Comparison of ENCODE assay signal across 8 cellular contexts in genomic region chr20:35146299-35146921, GRCh38. TPM values are rescaled to one million over a fixed set of nuclear protein-coding genes. Genes with fewer than 3 reads are reported as not detected.
DNase-seq lines count a peak whose midpoint lies in the region; ATAC-seq and TF ChIP-seq lines count a peak whose summit lies in the region.

No MANE protein-coding gene starts in this region.

- ATAC-seq in Right ventricle myocardium superior (ENCODE audit: poor library complexity): peak; percentile 4
- ATAC-seq in Right ventricle myocardium inferior: no peak
- ATAC-seq in heart right ventricle: peak in 7 of 8 donors; percentile 5 to 22 (median 11)
- ATAC-seq in psoas muscle: peak; percentile 6 to 25 (median 14)
- ATAC-seq in HG03571 (IDR thresholded peaks at IDR 0.05; ENCODE audit: unreplicated experiment): no peak

- TF ChIP-seq CTCF in heart right ventricle (IDR thresholded peaks at IDR 0.05): no peak
- TF ChIP-seq CTCF in psoas muscle (IDR thresholded peaks at IDR 0.05): no peak

- DNase-seq in Right ventricle myocardium superior (peak; percentile 52), Right ventricle myocardium inferior (ENCODE audit: missing footprints) (no peak), Kasumi-1 (lab: John Stamatoyannopoulos, UW) (peak; percentile 48 to 55), activated T-helper 1 cell treated with Interleukin-2 at 50 U/mL for 16 hours (ENCODE audit: low read depth) (peak; percentile 3), heart right ventricle (peak in 1 of 2 donors; percentile 29), psoas muscle (no peak), occipital lobe (lab: John Stamatoyannopoulos, UW) (no peak)

- H3K9me3 ChIP-seq in heart right ventricle (no peaks in the 10 kb centered on the region), psoas muscle (no peaks in the 10 kb centered on the region)

- 8 to 10% methylated on average over 23 of the region's 23 CpGs for WGBS in heart right ventricle, 2 donors
- WGBS in psoas muscle, 3 donors: 6 to 8% (median 7%) methylated on average over 23 of the region's 23 CpGs

- H3K27me3 ChIP-seq in heart right ventricle (no peaks in the 10 kb centered on the region), psoas muscle (ENCODE audit: insufficient read depth in 3 of 3, low read length in 2 of 3) (no peaks in the 10 kb centered on the region)

- H3K4me3 ChIP-seq in heart right ventricle (peak overlapping the region; percentile 65 to 98 (median 86)), psoas muscle (peak overlapping the region; percentile 84)

- H3K4me1 ChIP-seq in heart right ventricle (peaks cover 6 to 42% (median 25%) of the 10 kb centered on the region in 9 donors), psoas muscle (peaks cover 8% of the 10 kb centered on the region)

- intact Hi-C loops in Right ventricle myocardium superior (cut with DNase I) (loop anchor here (5.0 kb wide), 1 partner anchor 126 kb away; no protein-coding TSS in a partner anchor), Right ventricle myocardium inferior (cut with DNase I) (loop anchor here (5.0 kb wide), 1 partner anchor 131 kb away; the partner anchor contains the start of gene MMP24OS), heart right ventricle (cut with DNase I) (loop anchor here in 8 of 10 donors (2.0 to 10.0 kb wide), 10 partner anchors 49 to 131 kb away; partner anchors contain the start of genes MMP24OS (in 2 of the 8) and TRPC4AP (in 1 of the 8)), psoas muscle (cut with DNase I) (loop anchor here (5.0 to 10.0 kb wide), 4 partner anchors 54 to 308 kb away; partner anchors contain the start of genes CEP250 (in 1 of the 2), MMP24OS (in 1 of the 2) and TRPC4AP (in 1 of the 2))

- H3K27ac ChIP-seq in heart right ventricle: peak overlapping the region in 9 of 10 donors; percentile 74 to 88 (median 79)
- H3K27ac ChIP-seq in psoas muscle: peak overlapping the region; percentile 77

- peaks cover 0 to 34% (median 6%) of the 10 kb centered on the region in 9 donors for H3K36me3 ChIP-seq in heart right ventricle
- peaks cover 0 to 35% of the 10 kb centered on the region in 2 donors for H3K36me3 ChIP-seq in psoas muscle (ENCODE audit: insufficient read depth in 1 of 2, low read depth in 1 of 2)

RNA-seq across cellular contexts. Expression of gene EDEM2, which starts 0.7 kb away (rescaled TPM):
- total RNA-seq in Right ventricle myocardium superior: 9.1 TPM
- total RNA-seq in Right ventricle myocardium inferior: 12.7 TPM
- 10 to 100 TPM in 8 of 10 donors, 1 to 10 TPM in 2; 7.2 to 26.1 (median 11.0) TPM for total RNA-seq in heart right ventricle
- polyA plus RNA-seq in heart right ventricle: 10 to 100 TPM in 1 of 2 donors, 1 to 10 TPM in 1; 6.4 to 24.0 TPM
- total RNA-seq in psoas muscle: 1 to 10 TPM; 5.0 to 8.5 (median 6.2) TPM
- polyA plus RNA-seq in psoas muscle: 10 to 100 TPM in 2 of 3 donors, 1 to 10 TPM in 1; 8.3 to 20.4 (median 17.2) TPM
- 13.1 TPM for total RNA-seq in occipital lobe

RNA-seq across cellular contexts. Expression of gene PROCR, which starts 25.5 kb away (rescaled TPM):
- total RNA-seq in Right ventricle myocardium superior (9.3 TPM), Right ventricle myocardium inferior (10.5 TPM), heart right ventricle (10 to 100 TPM in 3 of 10 donors, 1 to 10 TPM in 7; 3.0 to 21.1 (median 6.8) TPM), psoas muscle (1 to 10 TPM; 2.8 to 8.8 (median 6.4) TPM), occipital lobe (4.7 TPM)
- polyA plus RNA-seq in heart right ventricle (10 to 100 TPM; 20.5 to 26.7 TPM), psoas muscle (1 to 10 TPM; 5.2 to 7.1 (median 6.1) TPM)

RNA-seq across cellular contexts. Expression of gene TRPC4AP, which starts 53.8 kb away (rescaled TPM):
- total RNA-seq in Right ventricle myocardium superior: 33.8 TPM
- total RNA-seq in Right ventricle myocardium inferior: 35.3 TPM
- total RNA-seq in heart right ventricle: 10 to 100 TPM; 32.2 to 46.4 (median 38.5) TPM
- polyA plus RNA-seq in heart right ventricle: 10 to 100 TPM; 26.2 to 32.7 TPM
- 10 to 100 TPM; 36.0 to 62.3 (median 58.1) TPM for total RNA-seq in psoas muscle
- polyA plus RNA-seq in psoas muscle: 10 to 100 TPM; 42.0 to 51.7 (median 42.4) TPM
- 45.9 TPM for total RNA-seq in occipital lobe

Comparison
In these comparisons a context has a peak if more than half of its experiments do, and no peak if none do; other contexts are left out.
1. ATAC-seq: peak in Right ventricle myocardium superior (single experiment), heart right ventricle (7 of 8) and psoas muscle (4 of 4); none in Right ventricle myocardium inferior (single experiment) and HG03571 (single experiment).
2. DNase-seq: peak in Right ventricle myocardium superior (single experiment), Kasumi-1 (2 of 2) and activated T-helper 1 cell treated with Interleukin-2 at 50 U/mL for 16 hours (single experiment); none in Right ventricle myocardium inferior (single experiment), psoas muscle (0 of 2) and occipital lobe (single experiment).